ENCODE assay signal across 1 cellular context in the genomic region with DNA sequence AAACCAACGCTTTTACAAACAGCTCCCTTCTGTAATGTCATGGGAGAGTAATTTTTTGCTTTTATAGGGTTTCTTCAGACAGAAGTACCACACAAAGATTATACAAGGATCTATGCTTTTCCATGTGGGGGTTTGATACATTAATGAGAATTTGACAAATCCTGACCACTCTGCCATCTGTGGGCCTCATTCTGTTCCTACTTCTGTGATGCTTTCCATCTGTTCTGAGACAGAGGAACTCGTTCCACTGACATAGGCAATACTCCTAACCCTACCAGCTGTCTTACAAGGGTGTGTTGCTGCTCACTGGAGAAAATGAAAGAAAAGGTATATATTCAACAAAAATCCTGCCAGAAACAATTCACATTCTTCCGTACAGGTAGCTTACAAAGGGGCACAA.
TF ChIP-seq lines count a peak whose summit lies in the region.

No MANE protein-coding gene starts in this region.

TF ChIP-seq in HepG2, 621 proteins besides CTCF, POLR2A, EP300 and RAD21:
- TF ChIP-seq MYC (CRISPR knock-in tag; IDR thresholded peaks at IDR 0.05; ENCODE audit: borderline replicate concordance) (no peak), ZSCAN29 (CRISPR knock-in tag; conservative IDR thresholded peaks at IDR 0.05) (no peak), HNF4G (IDR thresholded peaks at IDR 0.05; ENCODE audit: borderline replicate concordance, low read depth, low read length) (no peak), HNF4G (CRISPR knock-in tag; IDR thresholded peaks at IDR 0.05; ENCODE audit: borderline replicate concordance, low read depth) (no peak), HNRNPL (IDR thresholded peaks at IDR 0.05; ENCODE audit: low read depth, low read length) (no peak), CC2D1A (CRISPR knock-in tag; IDR thresholded peaks at IDR 0.05) (no peak), JUN (CRISPR knock-in tag; IDR thresholded peaks at IDR 0.05) (no peak), POLR2AphosphoS2 (IDR thresholded peaks at IDR 0.05; ENCODE audit: low read depth, low read length) (no peak), ZNF441 (CRISPR knock-in tag; IDR thresholded peaks at IDR 0.05; ENCODE audit: borderline replicate concordance) (no peak), ZNF883 (CRISPR knock-in tag; IDR thresholded peaks at IDR 0.05; ENCODE audit: not compliant biosample characterization) (no peak), ZNF317 (CRISPR knock-in tag; IDR thresholded peaks at IDR 0.05) (no peak), TEAD2 (CRISPR knock-in tag; IDR thresholded peaks at IDR 0.05) (no peak), ZNF605 (CRISPR knock-in tag; IDR thresholded peaks at IDR 0.05) (no peak), PCBP1 (IDR thresholded peaks at IDR 0.05; ENCODE audit: borderline replicate concordance, low read depth, low read length) (no peak), BRCA1 (CRISPR knock-in tag; IDR thresholded peaks at IDR 0.05) (no peak), ZFP1 (CRISPR knock-in tag; IDR thresholded peaks at IDR 0.05) (no peak), JARID2 (CRISPR knock-in tag; IDR thresholded peaks at IDR 0.05; ENCODE audit: insufficient replicate concordance) (no peak), PLRG1 (conservative IDR thresholded peaks at IDR 0.05) (no peak), ZNF772 (CRISPR knock-in tag; IDR thresholded peaks at IDR 0.05) (no peak)
- TF ChIP-seq, protein P1, sequence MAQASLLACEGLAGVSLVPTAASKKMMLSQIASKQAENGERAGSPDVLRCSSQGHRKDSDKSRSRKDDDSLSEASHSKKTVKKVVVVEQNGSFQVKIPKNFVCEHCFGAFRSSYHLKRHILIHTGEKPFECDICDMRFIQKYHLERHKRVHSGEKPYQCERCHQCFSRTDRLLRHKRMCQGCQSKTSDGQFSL (CRISPR knock-in tag; IDR thresholded peaks at IDR 0.05): no peak
- TF ChIP-seq, protein P2, sequence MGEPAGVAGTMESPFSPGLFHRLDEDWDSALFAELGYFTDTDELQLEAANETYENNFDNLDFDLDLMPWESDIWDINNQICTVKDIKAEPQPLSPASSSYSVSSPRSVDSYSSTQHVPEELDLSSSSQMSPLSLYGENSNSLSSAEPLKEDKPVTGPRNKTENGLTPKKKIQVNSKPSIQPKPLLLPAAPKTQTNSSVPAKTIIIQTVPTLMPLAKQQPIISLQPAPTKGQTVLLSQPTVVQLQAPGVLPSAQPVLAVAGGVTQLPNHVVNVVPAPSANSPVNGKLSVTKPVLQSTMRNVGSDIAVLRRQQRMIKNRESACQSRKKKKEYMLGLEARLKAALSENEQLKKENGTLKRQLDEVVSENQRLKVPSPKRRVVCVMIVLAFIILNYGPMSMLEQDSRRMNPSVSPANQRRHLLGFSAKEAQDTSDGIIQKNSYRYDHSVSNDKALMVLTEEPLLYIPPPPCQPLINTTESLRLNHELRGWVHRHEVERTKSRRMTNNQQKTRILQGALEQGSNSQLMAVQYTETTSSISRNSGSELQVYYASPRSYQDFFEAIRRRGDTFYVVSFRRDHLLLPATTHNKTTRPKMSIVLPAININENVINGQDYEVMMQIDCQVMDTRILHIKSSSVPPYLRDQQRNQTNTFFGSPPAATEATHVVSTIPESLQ (CRISPR knock-in tag; conservative IDR thresholded peaks at IDR 0.05): no peak
